Comparison of ENCODE assay signal across 1 cellular context in the genomic region with DNA sequence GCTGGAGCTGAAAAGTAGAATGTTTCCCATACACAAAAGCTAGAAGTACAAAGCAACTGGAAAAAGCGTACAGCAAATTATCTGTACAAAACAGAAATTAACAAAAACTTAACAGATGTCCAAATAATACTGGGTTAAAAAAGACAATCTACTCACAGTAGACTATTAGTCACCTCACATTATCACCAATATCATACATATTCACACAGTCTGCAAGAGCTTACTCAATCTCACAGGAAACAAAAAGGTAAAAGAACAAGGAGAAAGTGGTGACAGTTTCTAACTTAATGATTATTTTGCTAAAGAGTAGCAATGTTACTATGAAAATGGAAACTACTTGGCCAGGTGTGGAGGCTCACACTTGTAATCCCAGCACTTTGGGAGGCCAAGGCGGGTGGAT.
TF ChIP-seq lines count a peak whose summit lies in the region.

No MANE protein-coding gene starts in this region.

TF ChIP-seq in neural cell, 6 proteins besides CTCF, POLR2A, EP300 and RAD21 (continued from another document):
- TF ChIP-seq, protein P1, sequence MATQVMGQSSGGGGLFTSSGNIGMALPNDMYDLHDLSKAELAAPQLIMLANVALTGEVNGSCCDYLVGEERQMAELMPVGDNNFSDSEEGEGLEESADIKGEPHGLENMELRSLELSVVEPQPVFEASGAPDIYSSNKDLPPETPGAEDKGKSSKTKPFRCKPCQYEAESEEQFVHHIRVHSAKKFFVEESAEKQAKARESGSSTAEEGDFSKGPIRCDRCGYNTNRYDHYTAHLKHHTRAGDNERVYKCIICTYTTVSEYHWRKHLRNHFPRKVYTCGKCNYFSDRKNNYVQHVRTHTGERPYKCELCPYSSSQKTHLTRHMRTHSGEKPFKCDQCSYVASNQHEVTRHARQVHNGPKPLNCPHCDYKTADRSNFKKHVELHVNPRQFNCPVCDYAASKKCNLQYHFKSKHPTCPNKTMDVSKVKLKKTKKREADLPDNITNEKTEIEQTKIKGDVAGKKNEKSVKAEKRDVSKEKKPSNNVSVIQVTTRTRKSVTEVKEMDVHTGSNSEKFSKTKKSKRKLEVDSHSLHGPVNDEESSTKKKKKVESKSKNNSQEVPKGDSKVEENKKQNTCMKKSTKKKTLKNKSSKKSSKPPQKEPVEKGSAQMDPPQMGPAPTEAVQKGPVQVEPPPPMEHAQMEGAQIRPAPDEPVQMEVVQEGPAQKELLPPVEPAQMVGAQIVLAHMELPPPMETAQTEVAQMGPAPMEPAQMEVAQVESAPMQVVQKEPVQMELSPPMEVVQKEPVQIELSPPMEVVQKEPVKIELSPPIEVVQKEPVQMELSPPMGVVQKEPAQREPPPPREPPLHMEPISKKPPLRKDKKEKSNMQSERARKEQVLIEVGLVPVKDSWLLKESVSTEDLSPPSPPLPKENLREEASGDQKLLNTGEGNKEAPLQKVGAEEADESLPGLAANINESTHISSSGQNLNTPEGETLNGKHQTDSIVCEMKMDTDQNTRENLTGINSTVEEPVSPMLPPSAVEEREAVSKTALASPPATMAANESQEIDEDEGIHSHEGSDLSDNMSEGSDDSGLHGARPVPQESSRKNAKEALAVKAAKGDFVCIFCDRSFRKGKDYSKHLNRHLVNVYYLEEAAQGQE (IDR thresholded peaks at IDR 0.05; ENCODE audit: borderline replicate concordance): no peak
- no peak for TF ChIP-seq MXI1 (conservative IDR thresholded peaks at IDR 0.05; ENCODE audit: poor library complexity, severe bottlenecking)
